Comparison of ENCODE assay signal across 14 cellular contexts in genomic region chr10:16968722-16969055, GRCh38.
DNase-seq lines count a peak whose midpoint lies in the region; ATAC-seq and TF ChIP-seq lines count a peak whose summit lies in the region.
"Had no signal": no experiment of that assay in that cellular context is flagged by ENCODE, and none has a peak within 500 bp of the region (broad histone marks: within the 10 kb centered on the region; RNA-seq: fewer than 3 reads in every experiment).

No MANE protein-coding gene starts in this region.

- intact Hi-C loops in sigmoid colon (cut with DNase I) = no loop called here

- ATAC-seq in SK-N-SH treated with all-trans-retinoic acid at 6 μM for 48 hours (peak; percentile 12), gastroesophageal sphincter (no peak), HG03045 (IDR thresholded peaks at IDR 0.05; ENCODE audit: unreplicated experiment) (no peak)

- TF ChIP-seq POLR2A in gastroesophageal sphincter (IDR thresholded peaks at IDR 0.05) = no peak
- TF ChIP-seq POLR2A in sigmoid colon (IDR thresholded peaks at IDR 0.05) = no peak

- H3K27ac ChIP-seq in gastroesophageal sphincter (peak overlapping the region in 3 of 4 donors; percentile 24 to 50 (median 47)), sigmoid colon (peak overlapping the region; percentile 25 to 60 (median 44))

- peak; percentile 72 for DNase-seq in CD1c-positive myeloid dendritic cell (ENCODE audit: extremely low spot score)
- DNase-seq in sigmoid colon = no peak
- no peak for DNase-seq in H7
- DNase-seq in NCI-H748 (lab: John Stamatoyannopoulos, UW; ENCODE audit: unreplicated experiment) = no peak
- no peak for DNase-seq in hippocampal formation (lab: John Stamatoyannopoulos, UW)
- DNase-seq: activated CD4-positive, alpha-beta memory T cell treated with anti-CD3 and anti-CD28 coated beads for 36 hours; activated naive CD4-positive, alpha-beta T cell treated with anti-CD3 and anti-CD28 coated beads, Interleukin-2, amount 10 ng/mL, durations not matched to agents 7 days and 5 days; cerebellar nuclear complex; NCI-H1092 treated with DMSO at 0.1 percent for 48 hours; stimulated activated CD4-positive, alpha-beta T cell treated with anti-CD3 and anti-CD28 coated beads, Interleukin-15, amount 100 ng/mL, for 24 hours had no signal

- H3K4me3 ChIP-seq in gastroesophageal sphincter = no peak overlapping the region
- no peak overlapping the region for H3K4me3 ChIP-seq in sigmoid colon
- H3K4me3 ChIP-seq in H7 (ENCODE audit: insufficient read depth, low read depth, low read length) = no peak overlapping the region
- H3K4me3 ChIP-seq: HAP-1 had no signal

- WGBS in gastroesophageal sphincter (ENCODE audit: low coverage in 1 of 2), 2 donors = 77 to 82% methylated on average over 2 to 4 of the region's 4 CpGs
- 74% methylated on average over 4 of the region's 4 CpGs for WGBS in sigmoid colon, 2 donors

- no peaks in the 10 kb centered on the region for H3K36me3 ChIP-seq in gastroesophageal sphincter
- no peaks in the 10 kb centered on the region for H3K36me3 ChIP-seq in sigmoid colon
- H3K36me3 ChIP-seq in H7 (replicated peaks; ENCODE audit: control insufficient read depth, insufficient read depth, low read length) = no peaks in the 10 kb centered on the region
- H3K36me3 ChIP-seq: HAP-1 had no signal

- TF ChIP-seq CTCF in gastroesophageal sphincter (IDR thresholded peaks at IDR 0.05) (no peak), sigmoid colon (IDR thresholded peaks at IDR 0.05) (no peak)

- H3K4me1 ChIP-seq in gastroesophageal sphincter = peaks cover 0 to 35% (median 6%) of the 10 kb centered on the region in 3 donors
- H3K4me1 ChIP-seq in sigmoid colon = peaks cover 0 to 14% (median 6%) of the 10 kb centered on the region in 4 donors
- H3K4me1 ChIP-seq: HAP-1 had no signal

- TF ChIP-seq EP300 in gastroesophageal sphincter (IDR thresholded peaks at IDR 0.05) (no peak), sigmoid colon (IDR thresholded peaks at IDR 0.05) (no peak)

- H3K9me3 ChIP-seq in gastroesophageal sphincter (no peaks in the 10 kb centered on the region), sigmoid colon (no peaks in the 10 kb centered on the region)
- H3K9me3 ChIP-seq: HAP-1 had no signal

- H3K27me3 ChIP-seq in gastroesophageal sphincter (no peaks in the 10 kb centered on the region), sigmoid colon (no peaks in the 10 kb centered on the region), H7 (ENCODE audit: control insufficient read depth, insufficient read depth, low read length) (no peaks in the 10 kb centered on the region)

TF ChIP-seq in SK-N-SH treated with all-trans-retinoic acid at 6 μM for 48 hours, 23 proteins besides CTCF, POLR2A, EP300 and RAD21:
- TF ChIP-seq POU6F1 (CRISPR knock-in tag; IDR thresholded peaks at IDR 0.05; ENCODE audit: borderline replicate concordance, low read depth) (no peak), TCF4 (CRISPR knock-in tag; IDR thresholded peaks at IDR 0.05; ENCODE audit: borderline replicate concordance) (no peak), OSR1 (CRISPR knock-in tag; IDR thresholded peaks at IDR 0.05) (no peak)
TF ChIP-seq in SK-N-SH treated with all-trans-retinoic acid at 6 μM for 48 hours: peak in this region for 0.
